Comparison of ENCODE assay signal across 2 cellular contexts in the genomic region with DNA sequence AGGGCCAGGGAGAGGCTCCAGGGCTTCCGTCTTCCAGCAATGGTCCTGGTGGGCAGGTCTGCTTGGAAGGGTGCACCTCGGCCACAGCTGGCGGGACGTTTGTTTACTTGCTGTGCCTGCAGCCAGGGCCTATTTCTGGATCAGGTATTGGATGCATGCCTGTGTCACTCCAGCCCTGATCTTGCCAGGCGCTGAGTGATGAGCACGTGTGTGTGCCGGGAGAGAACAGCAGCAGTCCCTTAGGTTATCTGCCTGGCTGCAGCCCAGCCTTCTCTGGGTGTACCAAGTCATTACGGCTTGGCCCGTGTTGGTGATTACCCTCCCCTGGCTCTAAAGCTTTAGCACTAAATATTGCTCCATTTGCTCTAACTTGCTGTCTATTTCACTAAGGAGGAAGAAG.
TF ChIP-seq lines count a peak whose summit lies in the region.

No MANE protein-coding gene starts in this region.

TF ChIP-seq in liver, 16 proteins besides CTCF, POLR2A, EP300 and RAD21:
- peak; percentile 22 for TF ChIP-seq YY1 (IDR thresholded peaks at IDR 0.05)
- TF ChIP-seq SP1 (IDR thresholded peaks at IDR 0.05): peak; percentile 31
- no peak for TF ChIP-seq GABPA (IDR thresholded peaks at IDR 0.05 in 1 of 2, conservative IDR thresholded peaks at IDR 0.05 in 1 of 2)
- TF ChIP-seq RXRA (IDR thresholded peaks at IDR 0.05): peak; percentile 17 to 81
- TF ChIP-seq EGR1 (IDR thresholded peaks at IDR 0.05; ENCODE audit: low read depth in 2 of 2): no peak
- TF ChIP-seq, protein P1, sequence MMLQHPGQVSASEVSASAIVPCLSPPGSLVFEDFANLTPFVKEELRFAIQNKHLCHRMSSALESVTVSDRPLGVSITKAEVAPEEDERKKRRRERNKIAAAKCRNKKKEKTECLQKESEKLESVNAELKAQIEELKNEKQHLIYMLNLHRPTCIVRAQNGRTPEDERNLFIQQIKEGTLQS (IDR thresholded peaks at IDR 0.05): no peak
- TF ChIP-seq JUND (IDR thresholded peaks at IDR 0.05): peak in 1 of 2 donors; percentile 42
- TF ChIP-seq, protein P2, sequence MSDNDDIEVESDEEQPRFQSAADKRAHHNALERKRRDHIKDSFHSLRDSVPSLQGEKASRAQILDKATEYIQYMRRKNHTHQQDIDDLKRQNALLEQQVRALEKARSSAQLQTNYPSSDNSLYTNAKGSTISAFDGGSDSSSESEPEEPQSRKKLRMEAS (IDR thresholded peaks at IDR 0.05): peak; percentile 46
- peak; percentile 70 for TF ChIP-seq FOXA2 (IDR thresholded peaks at IDR 0.05)
- no peak for TF ChIP-seq HNF4G (IDR thresholded peaks at IDR 0.05)
- peak; percentile 84 for TF ChIP-seq FOXA1 (IDR thresholded peaks at IDR 0.05)
- TF ChIP-seq NR2F2 (IDR thresholded peaks at IDR 0.05): no peak
- TF ChIP-seq, protein P3, sequence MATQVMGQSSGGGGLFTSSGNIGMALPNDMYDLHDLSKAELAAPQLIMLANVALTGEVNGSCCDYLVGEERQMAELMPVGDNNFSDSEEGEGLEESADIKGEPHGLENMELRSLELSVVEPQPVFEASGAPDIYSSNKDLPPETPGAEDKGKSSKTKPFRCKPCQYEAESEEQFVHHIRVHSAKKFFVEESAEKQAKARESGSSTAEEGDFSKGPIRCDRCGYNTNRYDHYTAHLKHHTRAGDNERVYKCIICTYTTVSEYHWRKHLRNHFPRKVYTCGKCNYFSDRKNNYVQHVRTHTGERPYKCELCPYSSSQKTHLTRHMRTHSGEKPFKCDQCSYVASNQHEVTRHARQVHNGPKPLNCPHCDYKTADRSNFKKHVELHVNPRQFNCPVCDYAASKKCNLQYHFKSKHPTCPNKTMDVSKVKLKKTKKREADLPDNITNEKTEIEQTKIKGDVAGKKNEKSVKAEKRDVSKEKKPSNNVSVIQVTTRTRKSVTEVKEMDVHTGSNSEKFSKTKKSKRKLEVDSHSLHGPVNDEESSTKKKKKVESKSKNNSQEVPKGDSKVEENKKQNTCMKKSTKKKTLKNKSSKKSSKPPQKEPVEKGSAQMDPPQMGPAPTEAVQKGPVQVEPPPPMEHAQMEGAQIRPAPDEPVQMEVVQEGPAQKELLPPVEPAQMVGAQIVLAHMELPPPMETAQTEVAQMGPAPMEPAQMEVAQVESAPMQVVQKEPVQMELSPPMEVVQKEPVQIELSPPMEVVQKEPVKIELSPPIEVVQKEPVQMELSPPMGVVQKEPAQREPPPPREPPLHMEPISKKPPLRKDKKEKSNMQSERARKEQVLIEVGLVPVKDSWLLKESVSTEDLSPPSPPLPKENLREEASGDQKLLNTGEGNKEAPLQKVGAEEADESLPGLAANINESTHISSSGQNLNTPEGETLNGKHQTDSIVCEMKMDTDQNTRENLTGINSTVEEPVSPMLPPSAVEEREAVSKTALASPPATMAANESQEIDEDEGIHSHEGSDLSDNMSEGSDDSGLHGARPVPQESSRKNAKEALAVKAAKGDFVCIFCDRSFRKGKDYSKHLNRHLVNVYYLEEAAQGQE (IDR thresholded peaks at IDR 0.05): peak; percentile 12
- peak; percentile 13 to 75 for TF ChIP-seq HNF4A (conservative IDR thresholded peaks at IDR 0.05)
- TF ChIP-seq, protein P4, sequence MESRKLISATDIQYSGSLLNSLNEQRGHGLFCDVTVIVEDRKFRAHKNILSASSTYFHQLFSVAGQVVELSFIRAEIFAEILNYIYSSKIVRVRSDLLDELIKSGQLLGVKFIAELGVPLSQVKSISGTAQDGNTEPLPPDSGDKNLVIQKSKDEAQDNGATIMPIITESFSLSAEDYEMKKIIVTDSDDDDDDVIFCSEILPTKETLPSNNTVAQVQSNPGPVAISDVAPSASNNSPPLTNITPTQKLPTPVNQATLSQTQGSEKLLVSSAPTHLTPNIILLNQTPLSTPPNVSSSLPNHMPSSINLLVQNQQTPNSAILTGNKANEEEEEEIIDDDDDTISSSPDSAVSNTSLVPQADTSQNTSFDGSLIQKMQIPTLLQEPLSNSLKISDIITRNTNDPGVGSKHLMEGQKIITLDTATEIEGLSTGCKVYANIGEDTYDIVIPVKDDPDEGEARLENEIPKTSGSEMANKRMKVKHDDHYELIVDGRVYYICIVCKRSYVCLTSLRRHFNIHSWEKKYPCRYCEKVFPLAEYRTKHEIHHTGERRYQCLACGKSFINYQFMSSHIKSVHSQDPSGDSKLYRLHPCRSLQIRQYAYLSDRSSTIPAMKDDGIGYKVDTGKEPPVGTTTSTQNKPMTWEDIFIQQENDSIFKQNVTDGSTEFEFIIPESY (IDR thresholded peaks at IDR 0.05): no peak
- TF ChIP-seq TAF1 (conservative IDR thresholded peaks at IDR 0.05): no peak
TF ChIP-seq in liver: peak in this region for 9.

TF ChIP-seq in HepG2, 621 proteins besides CTCF, POLR2A, EP300 and RAD21:
- TF ChIP-seq IKZF4 (CRISPR knock-in tag; IDR thresholded peaks at IDR 0.05; ENCODE audit: borderline replicate concordance, low read depth, not compliant biosample characterization): no peak
- TF ChIP-seq, protein P5, sequence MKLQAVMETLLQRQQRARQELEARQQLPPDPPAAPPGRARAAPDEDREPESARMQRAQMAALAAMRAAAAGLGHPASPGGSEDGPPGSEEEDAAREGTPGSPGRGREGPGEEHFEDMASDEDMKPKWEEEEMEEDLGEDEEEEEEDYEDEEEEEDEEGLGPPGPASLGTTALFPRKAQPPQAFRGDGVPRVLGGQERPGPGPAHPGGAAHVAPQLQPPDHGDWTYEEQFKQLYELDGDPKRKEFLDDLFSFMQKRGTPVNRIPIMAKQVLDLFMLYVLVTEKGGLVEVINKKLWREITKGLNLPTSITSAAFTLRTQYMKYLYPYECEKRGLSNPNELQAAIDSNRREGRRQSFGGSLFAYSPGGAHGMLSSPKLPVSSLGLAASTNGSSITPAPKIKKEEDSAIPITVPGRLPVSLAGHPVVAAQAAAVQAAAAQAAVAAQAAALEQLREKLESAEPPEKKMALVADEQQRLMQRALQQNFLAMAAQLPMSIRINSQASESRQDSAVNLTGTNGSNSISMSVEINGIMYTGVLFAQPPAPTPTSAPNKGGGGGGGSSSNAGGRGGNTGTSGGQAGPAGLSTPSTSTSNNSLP (IDR thresholded peaks at IDR 0.05; ENCODE audit: low read depth, low read length): no peak
- no peak for TF ChIP-seq MED1 (CRISPR knock-in tag; IDR thresholded peaks at IDR 0.05)
- TF ChIP-seq MXD4 (CRISPR knock-in tag; IDR thresholded peaks at IDR 0.05): no peak
- no peak for TF ChIP-seq FOXK1 (CRISPR knock-in tag; IDR thresholded peaks at IDR 0.05; ENCODE audit: borderline replicate concordance, low read depth)
- TF ChIP-seq NKX3-1 (CRISPR knock-in tag; IDR thresholded peaks at IDR 0.05): no peak
- TF ChIP-seq, protein P1 (CRISPR knock-in tag; IDR thresholded peaks at IDR 0.05): no peak
- no peak for TF ChIP-seq MBD4 (IDR thresholded peaks at IDR 0.05; ENCODE audit: borderline replicate concordance, low read length)
- TF ChIP-seq BHLHE40 (IDR thresholded peaks at IDR 0.05; ENCODE audit: low read length): no peak
- TF ChIP-seq MTF2 (CRISPR knock-in tag; IDR thresholded peaks at IDR 0.05; ENCODE audit: borderline replicate concordance): no peak
- TF ChIP-seq NFE2L1 (CRISPR knock-in tag; IDR thresholded peaks at IDR 0.05; ENCODE audit: borderline replicate concordance): no peak
- TF ChIP-seq CHCHD3 (CRISPR knock-in tag; IDR thresholded peaks at IDR 0.05): no peak
- TF ChIP-seq, protein P6, sequence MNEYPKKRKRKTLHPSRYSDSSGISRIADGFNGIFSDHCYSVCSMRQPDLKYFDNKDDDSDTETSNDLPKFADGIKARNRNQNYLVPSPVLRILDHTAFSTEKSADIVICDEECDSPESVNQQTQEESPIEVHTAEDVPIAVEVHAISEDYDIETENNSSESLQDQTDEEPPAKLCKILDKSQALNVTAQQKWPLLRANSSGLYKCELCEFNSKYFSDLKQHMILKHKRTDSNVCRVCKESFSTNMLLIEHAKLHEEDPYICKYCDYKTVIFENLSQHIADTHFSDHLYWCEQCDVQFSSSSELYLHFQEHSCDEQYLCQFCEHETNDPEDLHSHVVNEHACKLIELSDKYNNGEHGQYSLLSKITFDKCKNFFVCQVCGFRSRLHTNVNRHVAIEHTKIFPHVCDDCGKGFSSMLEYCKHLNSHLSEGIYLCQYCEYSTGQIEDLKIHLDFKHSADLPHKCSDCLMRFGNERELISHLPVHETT (CRISPR knock-in tag; conservative IDR thresholded peaks at IDR 0.05): no peak
TF ChIP-seq in HepG2: peak in this region for 0.
